In genomic region chr7:129719980-129720732, GRCh38 we compare ENCODE assay signal across 1 cellular context.
TF ChIP-seq lines count a peak whose summit lies in the region.

No MANE protein-coding gene starts in this region.

TF ChIP-seq in GM23338, 12 proteins besides CTCF, POLR2A, EP300 and RAD21 (continued from another document):
- TF ChIP-seq ZNF462 (CRISPR knock-in tag; IDR thresholded peaks at IDR 0.05), result no peak
TF ChIP-seq in GM23338: peak in this region for 0.
